In genomic region chr5:98942849-98943248, GRCh38 we compare ENCODE assay signal across 29 cellular contexts. TPM values are rescaled to one million over a fixed set of nuclear protein-coding genes. Genes with fewer than 3 reads are reported as not detected.
DNase-seq lines count a peak whose midpoint lies in the region; ATAC-seq and TF ChIP-seq lines count a peak whose summit lies in the region.
"Had no signal": no experiment of that assay in that cellular context is flagged by ENCODE, and none has a peak within 500 bp of the region (broad histone marks: within the 10 kb centered on the region; RNA-seq: fewer than 3 reads in every experiment).

No MANE protein-coding gene starts in this region.

- H3K4me3 ChIP-seq in NB4 (ENCODE audit: low read depth, low read length): no peak overlapping the region
- H3K4me3 ChIP-seq in epithelial cell of esophagus (ENCODE audit: low read length): no peak overlapping the region
- H3K4me3 ChIP-seq in skeletal muscle cell (ENCODE audit: low read depth, low read length): no peak overlapping the region
- H3K4me3 ChIP-seq in sigmoid colon: no peak overlapping the region
- H3K4me3 ChIP-seq: Peyer's patch, SJCRH30, thoracic aorta, uterus had no signal

- TF ChIP-seq EP300 in sigmoid colon (IDR thresholded peaks at IDR 0.05): no peak

- peaks cover 70% of the 10 kb centered on the region for H3K4me1 Mint-ChIP-seq in activated naive CD4-positive, alpha-beta T cell treated with anti-CD3 and anti-CD28 coated beads, Interleukin-2, amount 50 U/mL, for 24 hours
- no peaks in the 10 kb centered on the region for H3K4me1 Mint-ChIP-seq in activated naive CD4-positive, alpha-beta T cell treated with anti-CD3 and anti-CD28 coated beads, Interleukin-2, amount 10 ng/mL, durations not matched to agents 7 days and 5 days
- H3K4me1 Mint-ChIP-seq: activated CD4-positive, alpha-beta T cell treated with anti-CD3 and anti-CD28 coated beads, Interleukin-2, amount 10 ng/mL, durations not matched to agents 7 days and 5 days had no signal

- TF ChIP-seq POLR2A in NB4 (IDR thresholded peaks at IDR 0.05; ENCODE audit: extremely low read depth, insufficient read length): no peak
- TF ChIP-seq POLR2A in sigmoid colon (IDR thresholded peaks at IDR 0.05): no peak

- no peaks in the 10 kb centered on the region for H3K9me3 ChIP-seq in sigmoid colon
- H3K9me3 ChIP-seq: Peyer's patch, SJCRH30, thoracic aorta, uterus had no signal

- no peak overlapping the region for H3K4me3 Mint-ChIP-seq in activated naive CD4-positive, alpha-beta T cell treated with anti-CD3 and anti-CD28 coated beads, Interleukin-2, amount 50 U/mL, for 24 hours
- no peak overlapping the region for H3K4me3 Mint-ChIP-seq in activated naive CD4-positive, alpha-beta T cell treated with anti-CD3 and anti-CD28 coated beads, Interleukin-2, amount 10 ng/mL, durations not matched to agents 7 days and 5 days
- H3K4me3 Mint-ChIP-seq: activated CD4-positive, alpha-beta T cell treated with anti-CD3 and anti-CD28 coated beads, Interleukin-2, amount 10 ng/mL, durations not matched to agents 7 days and 5 days; activated T-cell treated with anti-CD3 and anti-CD28 coated beads, Interleukin-2, amount 50 U/mL, for 24 hours; WTC11 had no signal

- DNase-seq in activated naive CD4-positive, alpha-beta T cell treated with anti-CD3 and anti-CD28 coated beads, Interleukin-2, amount 10 ng/mL, durations not matched to agents 7 days and 5 days: no peak
- DNase-seq in NB4 (ENCODE audit: low read depth) (peak; percentile 38), epithelial cell of esophagus (ENCODE audit: low read depth) (peak; percentile 41), skeletal muscle cell (ENCODE audit: low read depth) (peak; percentile 67), sigmoid colon (no peak), occipital lobe (lab: John Stamatoyannopoulos, UW) (no peak)
- DNase-seq: 8988T; activated CD4-positive, alpha-beta T cell treated with anti-CD3 and anti-CD28 coated beads, Interleukin-2, amount 10 ng/mL, durations not matched to agents 7 days and 5 days; activated T-cell treated with anti-CD3 and anti-CD28 coated beads, Interleukin-2, amount 50 U/mL, for 24 hours; amygdala; COR-L47; effector memory CD4-positive, alpha-beta T cell; erythroblast; KG1; mesendoderm; NCI-H1048; NCI-H187 treated with DMSO at 0.1 percent for 48 hours; NCI-H2227 treated with DMSO at 0.1 percent for 48 hours; NCI-H69; Peyer's patch; SJCRH30; stimulated activated naive CD4-positive, alpha-beta T cell; T1000; uterus had no signal

- no peak overlapping the region for H3K27ac ChIP-seq in sigmoid colon
- H3K27ac ChIP-seq: Peyer's patch, SJCRH30, thoracic aorta, uterus had no signal

- CTCF ChIA-PET in activated naive CD4-positive, alpha-beta T cell treated with anti-CD3 and anti-CD28 coated beads, Interleukin-2, amount 10 ng/mL, durations not matched to agents 7 days and 5 days (lab: Charles Lee): interaction anchor here (0.8 kb wide), 1 partner anchor 738 kb away, joined by 3 read pairs; no protein-coding TSS in a partner anchor

- H3K9me3 Mint-ChIP-seq in activated naive CD4-positive, alpha-beta T cell treated with anti-CD3 and anti-CD28 coated beads, Interleukin-2, amount 50 U/mL, for 24 hours: no peaks in the 10 kb centered on the region
- H3K9me3 Mint-ChIP-seq in activated naive CD4-positive, alpha-beta T cell treated with anti-CD3 and anti-CD28 coated beads, Interleukin-2, amount 10 ng/mL, durations not matched to agents 7 days and 5 days: no peaks in the 10 kb centered on the region
- H3K9me3 Mint-ChIP-seq: activated CD4-positive, alpha-beta T cell treated with anti-CD3 and anti-CD28 coated beads, Interleukin-2, amount 10 ng/mL, durations not matched to agents 7 days and 5 days; activated T-cell treated with anti-CD3 and anti-CD28 coated beads, Interleukin-2, amount 50 U/mL, for 24 hours; WTC11 had no signal

- H3K27me3 Mint-ChIP-seq in activated naive CD4-positive, alpha-beta T cell treated with anti-CD3 and anti-CD28 coated beads, Interleukin-2, amount 50 U/mL, for 24 hours: no peaks in the 10 kb centered on the region
- H3K27me3 Mint-ChIP-seq in activated naive CD4-positive, alpha-beta T cell treated with anti-CD3 and anti-CD28 coated beads, Interleukin-2, amount 10 ng/mL, durations not matched to agents 7 days and 5 days: no peaks in the 10 kb centered on the region
- H3K27me3 Mint-ChIP-seq: activated CD4-positive, alpha-beta T cell treated with anti-CD3 and anti-CD28 coated beads, Interleukin-2, amount 10 ng/mL, durations not matched to agents 7 days and 5 days; activated T-cell treated with anti-CD3 and anti-CD28 coated beads, Interleukin-2, amount 50 U/mL, for 24 hours; progenitor cell of endocrine pancreas had no signal

- H3K27ac Mint-ChIP-seq in activated naive CD4-positive, alpha-beta T cell treated with anti-CD3 and anti-CD28 coated beads, Interleukin-2, amount 50 U/mL, for 24 hours: peak overlapping the region; percentile 19
- H3K27ac Mint-ChIP-seq in activated naive CD4-positive, alpha-beta T cell treated with anti-CD3 and anti-CD28 coated beads, Interleukin-2, amount 10 ng/mL, durations not matched to agents 7 days and 5 days: no peak overlapping the region
- H3K27ac Mint-ChIP-seq: activated CD4-positive, alpha-beta T cell treated with anti-CD3 and anti-CD28 coated beads, Interleukin-2, amount 10 ng/mL, durations not matched to agents 7 days and 5 days; activated T-cell treated with anti-CD3 and anti-CD28 coated beads, Interleukin-2, amount 50 U/mL, for 24 hours; progenitor cell of endocrine pancreas; WTC11 had no signal

- no peak for ATAC-seq in GM19324 (IDR thresholded peaks at IDR 0.05; ENCODE audit: low FRiP score, unreplicated experiment)
- ATAC-seq: WTC11 had no signal

- intact Hi-C loops in sigmoid colon (cut with DNase I): no loop called here

- H3K36me3 ChIP-seq in sigmoid colon: no peaks in the 10 kb centered on the region
- H3K36me3 ChIP-seq: Peyer's patch, SJCRH30, thoracic aorta, uterus had no signal

- H3K4me1 ChIP-seq in sigmoid colon: peaks cover 0 to 38% (median 33%) of the 10 kb centered on the region in 4 donors
- H3K4me1 ChIP-seq: SJCRH30, uterus had no signal

- no peaks in the 10 kb centered on the region for H3K27me3 ChIP-seq in sigmoid colon
- H3K27me3 ChIP-seq: Peyer's patch, SJCRH30, uterus had no signal

- H3K36me3 Mint-ChIP-seq in activated naive CD4-positive, alpha-beta T cell treated with anti-CD3 and anti-CD28 coated beads, Interleukin-2, amount 50 U/mL, for 24 hours: no peaks in the 10 kb centered on the region
- H3K36me3 Mint-ChIP-seq in activated naive CD4-positive, alpha-beta T cell treated with anti-CD3 and anti-CD28 coated beads, Interleukin-2, amount 10 ng/mL, durations not matched to agents 7 days and 5 days: no peaks in the 10 kb centered on the region
- H3K36me3 Mint-ChIP-seq: WTC11 had no signal

- TF ChIP-seq CTCF in NB4 (IDR thresholded peaks at IDR 0.05; ENCODE audit: low read depth, low read length): no peak
- no peak for TF ChIP-seq CTCF in epithelial cell of esophagus (IDR thresholded peaks at IDR 0.05; ENCODE audit: insufficient read depth, low read depth, low read length, missing control alignments)
- no peak for TF ChIP-seq CTCF in sigmoid colon (IDR thresholded peaks at IDR 0.05)

- WGBS in sigmoid colon, 2 donors: 69 to 86% methylated on average over 3 of the region's 3 CpGs

RNA-seq across cellular contexts. Expression of gene CHD1, which starts 14.0 kb away (rescaled TPM):
- total RNA-seq in sigmoid colon: 10 to 100 TPM; 38.2 to 73.3 (median 52.4) TPM
- 10 to 100 TPM; 13.9 to 24.0 (median 19.8) TPM for polyA plus RNA-seq in sigmoid colon
- 92.5 TPM for total RNA-seq in occipital lobe

Comparison
In these comparisons a context has a peak if more than half of its experiments do, and no peak if none do; other contexts are left out.
1. DNase-seq: peak in NB4 (single experiment), epithelial cell of esophagus (single experiment) and skeletal muscle cell (single experiment); none in activated naive CD4-positive, alpha-beta T cell treated with anti-CD3 and anti-CD28 coated beads, Interleukin-2, amount 10 ng/mL, durations not matched to agents 7 days and 5 days (single experiment), sigmoid colon (single experiment) and occipital lobe (single experiment).